Comparison of ENCODE assay signal across 25 cellular contexts in the genomic region with DNA sequence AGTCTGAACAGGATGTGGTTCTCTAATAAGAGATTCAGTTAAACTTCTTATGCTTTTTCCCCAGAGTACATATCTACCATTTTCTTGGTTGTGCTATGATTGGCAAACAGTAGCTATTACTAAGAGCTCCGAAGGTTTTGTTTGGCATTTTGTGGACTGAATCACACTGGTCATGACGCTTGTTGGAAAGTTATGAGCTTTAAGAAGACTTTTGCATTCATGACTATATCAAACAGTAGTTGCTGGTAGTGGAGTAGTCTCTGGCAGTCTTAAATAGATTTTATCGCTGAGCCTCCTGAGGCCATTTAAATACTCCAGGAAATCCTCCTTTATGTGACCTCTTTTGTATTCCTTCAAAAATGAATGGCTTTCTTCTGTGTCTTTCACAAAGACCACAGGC. TPM values are rescaled to one million over a fixed set of nuclear protein-coding genes. Genes with fewer than 3 reads are reported as not detected.
A peak's percentile ranks its signal among the peaks of the same experiment; 100 is the strongest.
DNase-seq lines count a peak whose midpoint lies in the region.
"Had no signal": no experiment of that assay in that cellular context is flagged by ENCODE, and none has a peak within 500 bp of the region (broad histone marks: within the 10 kb centered on the region; RNA-seq: fewer than 3 reads in every experiment).

No MANE protein-coding gene starts in this region.

- no peak overlapping the region for H3K27ac ChIP-seq in Karpas-422 (ENCODE audit: low read length)
- H3K27ac ChIP-seq: adrenal gland, right atrium auricular region, stomach, thyroid gland had no signal

- no peaks in the 10 kb centered on the region for H3K4me1 ChIP-seq in Karpas-422 (ENCODE audit: low read length)
- H3K4me1 ChIP-seq: right atrium auricular region had no signal

- H3K9ac ChIP-seq in Karpas-422 (ENCODE audit: low read length) = no peak overlapping the region

- peak; percentile 8 for DNase-seq in EL
- DNase-seq in SK-MEL-5 (ENCODE audit: low read depth, low spot score) = peak; percentile 35
- peak; percentile 64 for DNase-seq in fibroblast of peridontal ligament (ENCODE audit: extremely low read depth)
- peak; percentile 98 for DNase-seq in stromal cell of bone marrow (ENCODE audit: low read depth)
- no peak for DNase-seq in NK-92 (lab: John Stamatoyannopoulos, UW; ENCODE audit: unreplicated experiment)
- no peak for DNase-seq in mesenteric fat pad (ENCODE audit: low spot score)
- no peak for DNase-seq in Karpas-422
- DNase-seq: activated CD4-positive, alpha-beta memory T cell treated with anti-CD3 and anti-CD28 coated beads, Interleukin-2, amount 10 ng/mL, durations not matched to agents 7 days and 5 days; activated naive CD4-positive, alpha-beta T cell treated with anti-CD3 and anti-CD28 coated beads, Interleukin-2, amount 10 ng/mL, durations not matched to agents 7 days and 5 days; DMS79; mesenchymal stem cell; NCI-H1417 treated with DMSO at 0.1 percent for 48 hours; NCI-H2081; NCI-H446 treated with DMSO at 0.1 percent for 48 hours; NCI-H82; SHP77 treated with DMSO at 0.1 percent for 48 hours; spleen; stimulated activated CD4-positive, alpha-beta T cell treated with anti-CD3 and anti-CD28 coated beads, Interleukin-2, amount 100 ng/mL, for 24 hours; stomach; thyroid gland had no signal

- no peak overlapping the region for H3K4me2 ChIP-seq in Karpas-422 (ENCODE audit: low read depth, low read length, poor library complexity, severe bottlenecking)
- H3K4me2 ChIP-seq: GM23338 had no signal

- H3K79me2 ChIP-seq in Karpas-422 (ENCODE audit: low read length) = no peaks in the 10 kb centered on the region

- H4K20me1 ChIP-seq in Karpas-422 (ENCODE audit: insufficient read depth, low read depth, low read length) = no peaks in the 10 kb centered on the region

- H2AFZ ChIP-seq in Karpas-422 (ENCODE audit: low read length) = no peak overlapping the region
- H2AFZ ChIP-seq: GM23338 had no signal

- no peaks in the 10 kb centered on the region for H3K36me3 ChIP-seq in Karpas-422 (ENCODE audit: insufficient read depth, low read length)
- H3K36me3 ChIP-seq: adrenal gland, right atrium auricular region, spleen, stomach, thyroid gland had no signal

- no peaks in the 10 kb centered on the region for H3K27me3 ChIP-seq in Karpas-422 (ENCODE audit: low read length)
- H3K27me3 ChIP-seq: adrenal gland, right atrium auricular region, stomach, thyroid gland had no signal

- H3K4me3 ChIP-seq in Karpas-422 (ENCODE audit: low read length) = no peak overlapping the region
- H3K4me3 ChIP-seq: adrenal gland, GM23338, K562, right atrium auricular region, spleen, stomach, thyroid gland had no signal

- no peaks in the 10 kb centered on the region for H3K9me3 ChIP-seq in Karpas-422 (ENCODE audit: low read length)
- H3K9me3 ChIP-seq: adrenal gland, thyroid gland had no signal

- no peaks in the 10 kb centered on the region for H3K9me2 ChIP-seq in Karpas-422 (replicated peaks; ENCODE audit: insufficient read depth, low read length)

- in situ Hi-C loops in SK-MEL-5 (cut with HindIII; ENCODE audit: low pct_unique_long_range_greater_than_20kb, low sequenced_read_pairs) = no loop called here

RNA-seq across cellular contexts. Expression of a gene that starts 40.8 kb away (rescaled TPM):
- total RNA-seq in SK-MEL-5 (2014; rRNA removed; shearing (Covaris generic)) = not detected in 2 replicates
- not detected in 2 replicates for polyA plus RNA-seq in SK-MEL-5 (2015; cell fraction: cytosol; rRNA removed)
- polyA plus RNA-seq in SK-MEL-5 (2015; cell fraction: nucleus; rRNA removed) = not detected in 2 replicates
- 2.4 TPM for total RNA-seq in mesenteric fat pad
- total RNA-seq in Karpas-422 (2014; rRNA removed; shearing (Covaris generic); ENCODE audit: low replicate concordance) = not detected in 2 replicates
- total RNA-seq: activated CD4-positive, alpha-beta memory T cell treated with anti-CD3 and anti-CD28 coated beads, Interleukin-2, amount 10 ng/mL, durations not matched to agents 7 days and 5 days; bronchial epithelial cell; GM23338 had no signal

Comparison
In these comparisons a context has a peak if more than half of its experiments do, and no peak if none do; other contexts are left out.
1. DNase-seq: peak in EL (single experiment), SK-MEL-5 (single experiment), fibroblast of peridontal ligament (single experiment) and stromal cell of bone marrow (single experiment); none in NK-92 (single experiment), mesenteric fat pad (single experiment) and Karpas-422 (single experiment).